Comparison of ENCODE assay signal across 9 cellular contexts in the genomic region with DNA sequence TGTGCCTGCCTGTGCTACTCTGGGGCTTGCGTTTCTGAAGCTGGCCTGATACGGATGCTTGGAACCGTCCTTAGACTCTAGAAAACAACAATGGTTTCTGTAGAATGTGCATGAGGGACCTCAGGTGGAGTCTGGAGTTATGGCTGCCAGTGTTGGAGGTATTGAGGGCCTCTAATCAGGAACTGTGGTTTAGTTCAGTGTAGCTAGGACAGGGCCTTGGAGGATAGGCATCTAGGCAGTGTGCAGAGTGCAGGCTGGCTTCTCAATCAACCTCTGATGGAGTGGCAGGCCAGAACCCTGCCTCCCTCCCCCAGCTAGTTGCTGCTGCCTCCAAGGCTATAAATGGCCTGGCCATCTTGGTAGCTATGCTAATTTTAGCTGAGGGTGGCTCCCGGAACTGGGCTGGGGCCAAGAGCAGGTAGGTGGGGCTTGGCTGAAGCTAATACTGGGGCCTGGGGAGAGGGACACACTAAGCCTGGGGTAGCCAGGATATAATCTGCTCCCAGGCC. TPM values are rescaled to one million over a fixed set of nuclear protein-coding genes. Genes with fewer than 3 reads are reported as not detected.
DNase-seq lines count a peak whose midpoint lies in the region; ATAC-seq and TF ChIP-seq lines count a peak whose summit lies in the region.
"Had no signal": no experiment of that assay in that cellular context is flagged by ENCODE, and none has a peak within 500 bp of the region (broad histone marks: within the 10 kb centered on the region; RNA-seq: fewer than 3 reads in every experiment).

No MANE protein-coding gene starts in this region.

- H3K4me1 Mint-ChIP-seq in stimulated activated memory B cell treated with anti-CD40 and anti-IgM and Interleukin-4, amounts not matched to agents 10 μg/mL and 1 μg/mL and 100 μg/mL, for 72 hours, result peaks cover 82% of the 10 kb centered on the region

- H3K9me3 ChIP-seq in DOHH2 (ENCODE audit: control insufficient read depth, insufficient read depth, low read length) (no peaks in the 10 kb centered on the region), KOPT-K1 (ENCODE audit: insufficient read depth, low read length, poor library complexity, severe bottlenecking) (no peaks in the 10 kb centered on the region), duodenal mucosa (ENCODE audit: control insufficient read depth in 1 of 2, low read length in 2 of 2) (no peaks in the 10 kb centered on the region), tibial nerve (no peaks in the 10 kb centered on the region)

- ATAC-seq in GM19455 (IDR thresholded peaks at IDR 0.05; ENCODE audit: unreplicated experiment), result peak; percentile 40
- ATAC-seq in stimulated activated memory B cell treated with anti-CD40 and anti-IgM and Interleukin-4, amounts not matched to agents 10 μg/mL and 1 μg/mL and 100 μg/mL, for 72 hours, result no peak

- H3K36me3 Mint-ChIP-seq in stimulated activated memory B cell treated with anti-CD40 and anti-IgM and Interleukin-4, amounts not matched to agents 10 μg/mL and 1 μg/mL and 100 μg/mL, for 72 hours, result no peaks in the 10 kb centered on the region

- WGBS in tibial nerve, 2 donors, result 73% methylated on average over 4 of the region's 4 CpGs

- no peaks in the 10 kb centered on the region for H3K27me3 Mint-ChIP-seq in stimulated activated memory B cell treated with anti-CD40 and anti-IgM and Interleukin-4, amounts not matched to agents 10 μg/mL and 1 μg/mL and 100 μg/mL, for 72 hours

- peaks cover 68% of the 10 kb centered on the region for H3K4me1 ChIP-seq in DOHH2 (ENCODE audit: control insufficient read depth, low read length)
- H3K4me1 ChIP-seq in duodenal mucosa (ENCODE audit: control insufficient read depth in 1 of 2, insufficient read depth in 2 of 2, low read length in 2 of 2), result peaks cover 52 to 54% of the 10 kb centered on the region in 2 donors
- H3K4me1 ChIP-seq in tibial nerve, result peaks cover 0 to 60% (median 47%) of the 10 kb centered on the region in 4 donors

- peak overlapping the region; percentile 19 for H3K4me3 ChIP-seq in DOHH2 (ENCODE audit: low read length)
- H3K4me3 ChIP-seq in duodenal mucosa (ENCODE audit: low read depth in 1 of 2, low read length in 2 of 2), result peak overlapping the region; percentile 23 to 46
- H3K4me3 ChIP-seq in tibial nerve, result no peak overlapping the region

- H4K20me1 ChIP-seq in DOHH2 (ENCODE audit: control insufficient read depth, insufficient read depth, low read depth, low read length), result no peaks in the 10 kb centered on the region

- H3K27ac ChIP-seq in DOHH2 (ENCODE audit: low read depth, low read length) (no peak overlapping the region), KOPT-K1 (ENCODE audit: low read depth, low read length, poor library complexity, severe bottlenecking) (peak overlapping the region; percentile 92), duodenal mucosa (ENCODE audit: low read depth, low read length) (no peak overlapping the region), tibial nerve (no peak overlapping the region)
- H3K27ac ChIP-seq: HL-60 had no signal

- TF ChIP-seq CTCF in DOHH2 (IDR thresholded peaks at IDR 0.05; ENCODE audit: low read depth, low read length, poor library complexity, severe bottlenecking) (no peak), tibial nerve (IDR thresholded peaks at IDR 0.05) (no peak)

- no peak for TF ChIP-seq POLR2A in tibial nerve (IDR thresholded peaks at IDR 0.05)

- H3K27me3 ChIP-seq in DOHH2 (ENCODE audit: control insufficient read depth, low read length) (no peaks in the 10 kb centered on the region), duodenal mucosa (ENCODE audit: control insufficient read depth in 1 of 2, insufficient read depth in 2 of 2, low read length in 2 of 2) (no peaks in the 10 kb centered on the region), tibial nerve (no peaks in the 10 kb centered on the region)

- H3K79me2 ChIP-seq in DOHH2 (ENCODE audit: control insufficient read depth, low read length), result peaks cover 72% of the 10 kb centered on the region

- H3K4me2 ChIP-seq in DOHH2 (ENCODE audit: low read length), result peak overlapping the region; percentile 84

- H3K27ac Mint-ChIP-seq in stimulated activated memory B cell treated with anti-CD40 and anti-IgM and Interleukin-4, amounts not matched to agents 10 μg/mL and 1 μg/mL and 100 μg/mL, for 72 hours, result peak overlapping the region; percentile 67

- no peaks in the 10 kb centered on the region for H3K9me3 Mint-ChIP-seq in stimulated activated memory B cell treated with anti-CD40 and anti-IgM and Interleukin-4, amounts not matched to agents 10 μg/mL and 1 μg/mL and 100 μg/mL, for 72 hours

- H3K4me3 Mint-ChIP-seq in stimulated activated memory B cell treated with anti-CD40 and anti-IgM and Interleukin-4, amounts not matched to agents 10 μg/mL and 1 μg/mL and 100 μg/mL, for 72 hours, result peak overlapping the region; percentile 54

- no peaks in the 10 kb centered on the region for H3K9me2 ChIP-seq in DOHH2 (replicated peaks; ENCODE audit: control insufficient read depth, low read length)

- no peak for TF ChIP-seq EP300 in tibial nerve (IDR thresholded peaks at IDR 0.05)

- no peak overlapping the region for H3K9ac ChIP-seq in duodenal mucosa (ENCODE audit: low read depth in 1 of 2, low read length in 2 of 2)

- H3F3A ChIP-seq in DOHH2 (ENCODE audit: control insufficient read depth, insufficient read depth), result no peaks in the 10 kb centered on the region

- H3K36me3 ChIP-seq in DOHH2 (ENCODE audit: control insufficient read depth, low read length), result no peaks in the 10 kb centered on the region
- H3K36me3 ChIP-seq in KOPT-K1 (ENCODE audit: insufficient read depth, low read length), result no peaks in the 10 kb centered on the region
- H3K36me3 ChIP-seq in duodenal mucosa (ENCODE audit: control insufficient read depth in 1 of 2, insufficient read depth in 2 of 2, low read length in 2 of 2), result no peaks in the 10 kb centered on the region
- H3K36me3 ChIP-seq in tibial nerve, result no peaks in the 10 kb centered on the region

- DNase-seq in SKM-1 (lab: John Stamatoyannopoulos, UW; ENCODE audit: unreplicated experiment) (no peak), tibial nerve (ENCODE audit: low spot score in 2 of 2) (no peak), DMS53 (lab: John Stamatoyannopoulos, UW) (no peak)

RNA-seq across cellular contexts. Expression of gene STIM1, which starts 4.0 kb away (rescaled TPM):
- 10 to 100 TPM; 51.3 to 70.1 (median 59.8) TPM for total RNA-seq in tibial nerve

RNA-seq across cellular contexts. Expression of gene RHOG, which starts 18.7 kb away (rescaled TPM):
- total RNA-seq in tibial nerve, result 10 to 100 TPM; 35.2 to 92.7 (median 66.0) TPM

RNA-seq across cellular contexts. Expression of gene PGAP2, which starts 51.1 kb away (rescaled TPM):
- total RNA-seq in tibial nerve, result 10 to 100 TPM in 3 of 4 donors, 1 to 10 TPM in 1; 8.1 to 15.1 (median 10.8) TPM

Comparison
In these comparisons a context has a peak if more than half of its experiments do, and no peak if none do; other contexts are left out.
1. H3K4me3 ChIP-seq: peak in DOHH2 (single experiment) and duodenal mucosa (2 of 2); none in tibial nerve (0 of 4).